In genomic region chr11:93796832-93797231, GRCh38 we compare ENCODE assay signal across 1 cellular context.
TF ChIP-seq lines count a peak whose summit lies in the region.

No MANE protein-coding gene starts in this region.

TF ChIP-seq in endothelial cell of umbilical vein, 7 proteins besides CTCF, POLR2A, EP300 and RAD21:
- TF ChIP-seq MYC (IDR thresholded peaks at IDR 0.05; ENCODE audit: low read depth, low read length) = no peak
- TF ChIP-seq GATA2 (IDR thresholded peaks at IDR 0.05; ENCODE audit: insufficient read depth, insufficient read length, low read depth, low read length) = no peak
- no peak for TF ChIP-seq MAX (IDR thresholded peaks at IDR 0.05; ENCODE audit: insufficient read depth, insufficient read length)
- TF ChIP-seq FOS (IDR thresholded peaks at IDR 0.05; ENCODE audit: borderline replicate concordance, insufficient read depth, low read length) = no peak
- TF ChIP-seq POLR2AphosphoS5 (IDR thresholded peaks at IDR 0.05; ENCODE audit: insufficient read depth, low read depth, low read length) = no peak
- no peak for TF ChIP-seq EZH2 (IDR thresholded peaks at IDR 0.05; ENCODE audit: borderline replicate concordance, low read depth, low read length, severe bottlenecking)
- TF ChIP-seq JUN (IDR thresholded peaks at IDR 0.05; ENCODE audit: borderline replicate concordance, insufficient read depth, insufficient read length, low read depth) = no peak
